Comparison of ENCODE assay signal across 8 cellular contexts in genomic region chr7:117124585-117125220, GRCh38.
DNase-seq lines count a peak whose midpoint lies in the region; ATAC-seq, FAIRE-seq and TF ChIP-seq lines count a peak whose summit lies in the region.

No MANE protein-coding gene starts in this region.

- DNase-seq in CD8-positive, alpha-beta T cell, result peak in 4 of 7 experiments; percentile 12 to 50 (median 26)
- DNase-seq in RWPE1 (ENCODE audit: low spot score), result peak; percentile 37
- DNase-seq in amniotic stem cell (lab: John Stamatoyannopoulos, UW), result peak; percentile 73
- peak; percentile 84 for DNase-seq in kidney
- DNase-seq in stimulated activated CD8-positive, alpha-beta memory T cell treated with anti-CD3 and anti-CD28 coated beads, Interleukin-7, amount 100 ng/mL, for 24 hours (ENCODE audit: low read depth), result peak; percentile 40
- DNase-seq in activated gamma-delta T cell treated with Interleukin-2 at 50 U/mL for 16 hours, result no peak

- ATAC-seq in CD8-positive, alpha-beta T cell, result peak; percentile 36
- ATAC-seq in GM19452 (IDR thresholded peaks at IDR 0.05; ENCODE audit: unreplicated experiment) (peak; percentile 72), HG03460 (IDR thresholded peaks at IDR 0.05; ENCODE audit: unreplicated experiment) (peak; percentile 81)

- no peak overlapping the region for H3K4me3 ChIP-seq in CD8-positive, alpha-beta T cell (ENCODE audit: low read depth, low read length)
- no peak overlapping the region for H3K4me3 ChIP-seq in kidney (ENCODE audit: low read length in 2 of 2)

- no peak for TF ChIP-seq CTCF in CD8-positive, alpha-beta T cell (IDR thresholded peaks at IDR 0.05)
- TF ChIP-seq CTCF in RWPE1 (conservative IDR thresholded peaks at IDR 0.05; ENCODE audit: low read depth) (no peak), kidney (IDR thresholded peaks at IDR 0.05; ENCODE audit: borderline replicate concordance, extremely low read depth, insufficient read depth) (no peak)

- H3K27ac ChIP-seq in CD8-positive, alpha-beta T cell (ENCODE audit: low read depth, low read length), result no peak overlapping the region
- no peak overlapping the region for H3K27ac ChIP-seq in RWPE1
- H3K27ac ChIP-seq in kidney (ENCODE audit: low read depth in 2 of 2, low read length in 2 of 2), result peak overlapping the region; percentile 28 to 44

- H3K4me1 ChIP-seq in CD8-positive, alpha-beta T cell (ENCODE audit: insufficient read depth, low read length), result no peaks in the 10 kb centered on the region
- peaks cover 8 to 10% of the 10 kb centered on the region in 2 donors for H3K4me1 ChIP-seq in kidney (ENCODE audit: control insufficient read depth in 1 of 2, insufficient read depth in 1 of 2, low read depth in 1 of 2, low read length in 2 of 2)

- H3K27me3 ChIP-seq in CD8-positive, alpha-beta T cell (ENCODE audit: insufficient read depth, low read length), result no peaks in the 10 kb centered on the region

- H3K36me3 Mint-ChIP-seq in CD8-positive, alpha-beta T cell, result no peaks in the 10 kb centered on the region

- peaks cover 3% of the 10 kb centered on the region for H3K4me1 Mint-ChIP-seq in CD8-positive, alpha-beta T cell (ENCODE audit: low read depth)

- POLR2A ChIA-PET in CD8-positive, alpha-beta T cell (lab: Charles Lee), result interaction anchor here (0.7 kb wide), 1 partner anchor 100 kb away, joined by 3 read pairs; no protein-coding TSS in a partner anchor
- POLR2A ChIA-PET in RWPE1 (lab: Yijun Ruan, JAX; ENCODE audit: low non-redundant PET), result no interaction called here

- CTCF ChIA-PET in CD8-positive, alpha-beta T cell (lab: Charles Lee), result interaction anchor here (1.3 to 14.5 kb wide), 6 partner anchors 11 to 952 kb away, joined by 3 to 278 read pairs (median 4); no protein-coding TSS in a partner anchor
- CTCF ChIA-PET in RWPE1 (lab: Yijun Ruan, JAX), result interaction anchor here (0.7 to 1.6 kb wide), 2 partner anchors 136 to 521 kb away, joined by 3 to 6 read pairs; no protein-coding TSS in a partner anchor

- no peak overlapping the region for H3K9ac ChIP-seq in kidney (ENCODE audit: low read length in 2 of 2)

- H3K36me3 ChIP-seq in CD8-positive, alpha-beta T cell (ENCODE audit: insufficient read depth, low read length), result no peaks in the 10 kb centered on the region
- peaks cover 0 to 2% of the 10 kb centered on the region in 2 donors for H3K36me3 ChIP-seq in kidney (ENCODE audit: control insufficient read depth in 1 of 2, insufficient read depth in 2 of 2, low read length in 2 of 2)

- H3K4me3 Mint-ChIP-seq in CD8-positive, alpha-beta T cell, result no peak overlapping the region

- FAIRE-seq in kidney (lab: Jason Lieb, UNC), result peak; percentile 97

- no peaks in the 10 kb centered on the region for H3K27me3 Mint-ChIP-seq in CD8-positive, alpha-beta T cell (ENCODE audit: low read depth)

- H3K27ac Mint-ChIP-seq in CD8-positive, alpha-beta T cell, result no peak overlapping the region

- intact Hi-C loops in CD8-positive, alpha-beta T cell (cut with DNase I, micrococcal nuclease), result loop anchor here (5.0 to 10.0 kb wide), 2 partner anchors 870 to 952 kb away; no protein-coding TSS in a partner anchor
- intact Hi-C loops in kidney (cut with DNase I), result loop anchor here (5.0 kb wide), 1 partner anchor 192 kb away; no protein-coding TSS in a partner anchor

- H3K9me3 ChIP-seq in CD8-positive, alpha-beta T cell (ENCODE audit: low read length), result no peaks in the 10 kb centered on the region
- no peaks in the 10 kb centered on the region for H3K9me3 ChIP-seq in kidney (ENCODE audit: control insufficient read depth in 1 of 2, low read length in 2 of 2)

- no peaks in the 10 kb centered on the region for H3K9me3 Mint-ChIP-seq in CD8-positive, alpha-beta T cell

Comparison
In these comparisons a context has a peak if more than half of its experiments do, and no peak if none do; other contexts are left out.
1. H3K27ac ChIP-seq: peak in kidney (2 of 2); none in CD8-positive, alpha-beta T cell (single experiment) and RWPE1 (single experiment).
2. Peak in every context shown above with its lines, with median percentiles within 50 percentile points of each other: ATAC-seq.